In genomic region chr19:52189745-52190678, GRCh38 we compare ENCODE assay signal across 8 cellular contexts. TPM values are rescaled to one million over a fixed set of nuclear protein-coding genes. Genes with fewer than 3 reads are reported as not detected.
DNase-seq lines count a peak whose midpoint lies in the region; ATAC-seq and TF ChIP-seq lines count a peak whose summit lies in the region.

Gene PPP2R1A, plus strand, starts transcription at chr19:52190052. Its CDS starts 45 bp downstream, at chr19:52190097.

- H3K4me1 ChIP-seq in colonic mucosa: peaks cover 11% of the 10 kb centered on the region

- peaks cover 33% of the 10 kb centered on the region for H3K36me3 Mint-ChIP-seq in activated CD4-positive, alpha-beta T cell treated with anti-CD3 and anti-CD28 coated beads, Interleukin-2, amount 10 ng/mL, durations not matched to agents 24 days and 14 days (ENCODE audit: low read depth)

- peaks cover 29% of the 10 kb centered on the region for H3K4me1 Mint-ChIP-seq in activated CD4-positive, alpha-beta T cell treated with anti-CD3 and anti-CD28 coated beads, Interleukin-2, amount 10 ng/mL, durations not matched to agents 24 days and 14 days

- intact Hi-C loops in activated CD4-positive, alpha-beta T cell treated with anti-CD3 and anti-CD28 coated beads, Interleukin-2, amount 10 ng/mL, durations not matched to agents 24 days and 14 days (cut with micrococcal nuclease): loop anchor here (1.0 to 5.0 kb wide), 7 partner anchors 19 to 486 kb away; partner anchors contain the start of genes ZNF614, ZNF766 and ZNF836
- intact Hi-C loops in colonic mucosa (cut with DNase I): loop anchor here (5.0 kb wide), 1 partner anchor 48 kb away; no protein-coding TSS in a partner anchor

- ATAC-seq in GM19324 (IDR thresholded peaks at IDR 0.05; ENCODE audit: low FRiP score, unreplicated experiment) (peak; percentile 95), HG03469 (IDR thresholded peaks at IDR 0.05; ENCODE audit: unreplicated experiment) (peak; percentile 87)

- DNase-seq in BJ (ENCODE audit: low read depth) (peak; percentile 100), NCI-H526 treated with DMSO at 0.1 percent for 48 hours (lab: John Stamatoyannopoulos, UW) (peak; percentile 100), colonic mucosa (peak; percentile 100), kidney tubule cell (ENCODE audit: low spot score) (peak; percentile 100)
- peak; percentile 99 for DNase-seq in activated CD4-positive, alpha-beta T cell treated with anti-CD3 and anti-CD28 coated beads, Interleukin-2, amount 10 ng/mL, durations not matched to agents 24 days and 14 days
- DNase-seq in stimulated activated CD4-positive, alpha-beta T cell treated with anti-CD3 and anti-CD28 coated beads, Interleukin-1b, Interleukin-23, amount 100 ng/mL, for 24 hours (ENCODE audit: low read depth in 4 of 4, low spot score in 1 of 4): peak; percentile 93 to 95 (median 94)

- no peaks in the 10 kb centered on the region for H3K27me3 Mint-ChIP-seq in activated CD4-positive, alpha-beta T cell treated with anti-CD3 and anti-CD28 coated beads, Interleukin-2, amount 10 ng/mL, durations not matched to agents 24 days and 14 days

- H3K9ac ChIP-seq in colonic mucosa (ENCODE audit: low read depth in 2 of 2, low read length in 2 of 2): peak within 1 kb of the TSS; percentile 89 to 96

- H3K9me3 Mint-ChIP-seq in activated CD4-positive, alpha-beta T cell treated with anti-CD3 and anti-CD28 coated beads, Interleukin-2, amount 10 ng/mL, durations not matched to agents 24 days and 14 days: no peaks in the 10 kb centered on the region

- H3K27me3 ChIP-seq in BJ (ENCODE audit: control insufficient read depth, insufficient read depth, low read length) (no peaks in the 10 kb centered on the region), colonic mucosa (no peaks in the 10 kb centered on the region)

- CTCF ChIA-PET in BJ (lab: Yijun Ruan, JAX): interaction anchor here (0.7 to 1.6 kb wide), 4 partner anchors 11 to 51 kb away, joined by 3 to 6 read pairs (median 4); partner anchors contain the start of gene ZNF616

- POLR2A ChIA-PET in BJ (lab: Charles Lee): interaction anchor here (0.8 to 0.9 kb wide), 2 partner anchors 19 to 50 kb away, joined by 3 read pairs; partner anchors contain the start of gene ZNF836

- H3K27ac Mint-ChIP-seq in activated CD4-positive, alpha-beta T cell treated with anti-CD3 and anti-CD28 coated beads, Interleukin-2, amount 10 ng/mL, durations not matched to agents 24 days and 14 days: peak within 1 kb of the TSS; percentile 99

- peaks cover 4% of the 10 kb centered on the region for H3K36me3 ChIP-seq in BJ (ENCODE audit: control insufficient read depth, insufficient read depth, low read length)
- no peaks in the 10 kb centered on the region for H3K36me3 ChIP-seq in colonic mucosa

- H3K27ac ChIP-seq in colonic mucosa: peak within 1 kb of the TSS; percentile 98

- no peaks in the 10 kb centered on the region for H3K9me3 ChIP-seq in colonic mucosa

- TF ChIP-seq CTCF in BJ (IDR thresholded peaks at IDR 0.05; ENCODE audit: insufficient read depth, low read depth, low read length) (no peak), colonic mucosa (IDR thresholded peaks at IDR 0.05) (no peak)

- H3K4me3 ChIP-seq in BJ (ENCODE audit: low read depth, low read length): peak within 1 kb of the TSS; percentile 90
- H3K4me3 ChIP-seq in colonic mucosa: peak within 1 kb of the TSS; percentile 67

- H3K4me3 Mint-ChIP-seq in activated CD4-positive, alpha-beta T cell treated with anti-CD3 and anti-CD28 coated beads, Interleukin-2, amount 10 ng/mL, durations not matched to agents 24 days and 14 days: peak within 1 kb of the TSS; percentile 97

RNA-seq across cellular contexts. Expression of gene PPP2R1A, which starts in this region (rescaled TPM):
- polyA plus RNA-seq in BJ (2011; rRNA removed): 146 and 269 TPM in 2 replicates
- polyA minus RNA-seq in BJ (2011; rRNA and poly(A)+ RNA removed): 347 and 506 TPM in 2 replicates
- total RNA-seq in activated CD4-positive, alpha-beta T cell treated with anti-CD3 and anti-CD28 coated beads, Interleukin-2, amount 10 ng/mL, durations not matched to agents 24 days and 14 days: 226 and 237 TPM in 2 replicates
- 100 to 1,000 TPM; 273 to 378 TPM for total RNA-seq in colonic mucosa

Comparison
In these comparisons a context has a peak if more than half of its experiments do, and no peak if none do; other contexts are left out.
1. Peak in every context shown above with its lines: DNase-seq, ATAC-seq, H3K4me3 ChIP-seq and H3K27ac ChIP-seq.